Comparison of ENCODE assay signal across 1 cellular context in the genomic region with DNA sequence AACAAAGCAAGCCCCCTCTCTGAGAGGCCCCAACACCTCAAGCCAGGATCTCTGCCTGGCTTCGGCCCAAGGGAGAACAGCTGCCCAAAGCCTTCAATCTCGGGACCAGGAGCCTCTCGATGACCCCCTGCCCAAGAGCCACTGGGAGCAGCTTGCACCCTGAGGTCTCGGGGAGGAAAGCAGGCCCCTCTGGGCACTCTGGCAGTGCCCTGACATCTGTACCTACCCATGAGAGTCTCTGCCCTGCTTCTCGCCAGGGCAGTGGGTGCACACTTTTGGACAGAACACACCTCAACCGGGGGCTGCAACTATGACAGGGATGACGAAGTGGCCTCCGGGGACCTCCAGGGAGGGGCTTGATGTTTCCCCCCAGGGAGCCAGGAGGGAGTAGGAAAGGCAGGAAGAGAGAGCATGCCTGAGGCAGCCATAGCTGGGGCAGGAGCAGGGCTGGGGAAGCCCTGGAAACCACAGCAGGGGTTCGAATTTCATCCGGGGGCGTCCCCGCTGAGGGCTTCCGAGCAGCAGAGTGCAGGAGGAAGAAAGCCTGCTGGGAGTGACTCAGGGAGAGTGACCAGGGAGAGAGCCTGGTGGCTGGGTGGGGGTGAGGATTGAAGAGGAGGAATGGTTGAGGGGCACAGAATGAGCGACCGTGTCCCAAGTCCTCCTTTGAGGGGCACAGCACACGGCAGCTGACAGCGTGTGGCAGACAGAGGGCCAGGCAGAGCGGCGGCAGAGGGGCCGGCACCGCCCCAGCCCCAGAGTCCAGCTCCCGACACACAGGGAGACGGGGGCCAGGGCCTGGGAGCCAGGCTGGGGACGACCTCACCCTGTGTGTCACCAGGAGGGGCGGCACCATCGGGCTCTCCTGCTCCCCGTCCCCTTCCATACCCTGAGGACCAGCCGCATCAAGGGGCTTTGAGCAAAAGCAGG.
A peak's percentile ranks its signal among the peaks of the same experiment; 100 is the strongest.
TF ChIP-seq lines count a peak whose summit lies in the region.

No MANE protein-coding gene starts in this region.

TF ChIP-seq in HEK293, 187 proteins besides CTCF, POLR2A, EP300 and RAD21 (continued from another document and continues in another):
- TF ChIP-seq, protein P1, sequence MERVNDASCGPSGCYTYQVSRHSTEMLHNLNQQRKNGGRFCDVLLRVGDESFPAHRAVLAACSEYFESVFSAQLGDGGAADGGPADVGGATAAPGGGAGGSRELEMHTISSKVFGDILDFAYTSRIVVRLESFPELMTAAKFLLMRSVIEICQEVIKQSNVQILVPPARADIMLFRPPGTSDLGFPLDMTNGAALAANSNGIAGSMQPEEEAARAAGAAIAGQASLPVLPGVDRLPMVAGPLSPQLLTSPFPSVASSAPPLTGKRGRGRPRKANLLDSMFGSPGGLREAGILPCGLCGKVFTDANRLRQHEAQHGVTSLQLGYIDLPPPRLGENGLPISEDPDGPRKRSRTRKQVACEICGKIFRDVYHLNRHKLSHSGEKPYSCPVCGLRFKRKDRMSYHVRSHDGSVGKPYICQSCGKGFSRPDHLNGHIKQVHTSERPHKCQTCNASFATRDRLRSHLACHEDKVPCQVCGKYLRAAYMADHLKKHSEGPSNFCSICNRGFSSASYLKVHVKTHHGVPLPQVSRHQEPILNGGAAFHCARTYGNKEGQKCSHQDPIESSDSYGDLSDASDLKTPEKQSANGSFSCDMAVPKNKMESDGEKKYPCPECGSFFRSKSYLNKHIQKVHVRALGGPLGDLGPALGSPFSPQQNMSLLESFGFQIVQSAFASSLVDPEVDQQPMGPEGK (tag by site-specific recombination; IDR thresholded peaks at IDR 0.05) = peak; percentile 75
- TF ChIP-seq ZBTB1 (tag by site-specific recombination; IDR thresholded peaks at IDR 0.05) (no peak), OSR2 (tag by site-specific recombination; IDR thresholded peaks at IDR 0.05) (peak; percentile 86), ZNF423 (tag by site-specific recombination; IDR thresholded peaks at IDR 0.05) (peak; percentile 53), ZNF521 (tag by site-specific recombination; IDR thresholded peaks at IDR 0.05) (no peak), FEZF1 (tag by site-specific recombination; IDR thresholded peaks at IDR 0.05) (no peak), ZNF155 (tag by site-specific recombination; IDR thresholded peaks at IDR 0.05) (no peak), TRIM28 (IDR thresholded peaks at IDR 0.05; ENCODE audit: borderline replicate concordance, low read length) (no peak), KLF8 (tag by site-specific recombination; IDR thresholded peaks at IDR 0.05) (no peak), ZSCAN16 (tag by site-specific recombination; IDR thresholded peaks at IDR 0.05) (no peak), ZNF311 (tag by site-specific recombination; IDR thresholded peaks at IDR 0.05; ENCODE audit: borderline replicate concordance) (no peak), ZNF623 (tag by site-specific recombination; IDR thresholded peaks at IDR 0.05) (no peak), PRDM1 (tag by site-specific recombination; IDR thresholded peaks at IDR 0.05) (peak; percentile 40; the same call in 1 of the 2 replicates), ZNF701 (tag by site-specific recombination; IDR thresholded peaks at IDR 0.05) (no peak), ZNF366 (tag by site-specific recombination; conservative IDR thresholded peaks at IDR 0.05) (no peak), TSHZ1 (tag by site-specific recombination; IDR thresholded peaks at IDR 0.05; ENCODE audit: borderline replicate concordance) (no peak), ZNF138 (tag by site-specific recombination; IDR thresholded peaks at IDR 0.05; ENCODE audit: borderline replicate concordance) (no peak), ZNF571 (tag by site-specific recombination; IDR thresholded peaks at IDR 0.05) (no peak), REST (tag by site-specific recombination; IDR thresholded peaks at IDR 0.05) (no peak), ZNF292 (tag by site-specific recombination; IDR thresholded peaks at IDR 0.05; ENCODE audit: borderline replicate concordance, low read depth) (no peak), ZBTB48 (tag by site-specific recombination; IDR thresholded peaks at IDR 0.05) (peak; percentile 43; the same call in 1 of the 2 replicates), ZNF184 (tag by site-specific recombination; IDR thresholded peaks at IDR 0.05) (no peak), SP3 (tag by site-specific recombination; IDR thresholded peaks at IDR 0.05) (no peak), ZNF600 (tag by site-specific recombination; IDR thresholded peaks at IDR 0.05) (peak; percentile 73), GLI2 (tag by site-specific recombination; IDR thresholded peaks at IDR 0.05; ENCODE audit: borderline replicate concordance, low read depth) (no peak), MEIS1 (CRISPR knock-in tag; IDR thresholded peaks at IDR 0.05; ENCODE audit: borderline replicate concordance) (no peak), KLF16 (tag by site-specific recombination; IDR thresholded peaks at IDR 0.05) (no peak), ZBTB8A (tag by site-specific recombination; IDR thresholded peaks at IDR 0.05) (peak; percentile 50; the same call in 1 of the 2 replicates), ZNF560 (tag by site-specific recombination; IDR thresholded peaks at IDR 0.05; ENCODE audit: borderline replicate concordance) (no peak), WT1 (tag by site-specific recombination; IDR thresholded peaks at IDR 0.05) (0 out of 2 replicates have a peak, but pooled peaks have one; percentile 11), GLI4 (tag by site-specific recombination; IDR thresholded peaks at IDR 0.05) (no peak), ZNF391 (tag by site-specific recombination; IDR thresholded peaks at IDR 0.05; ENCODE audit: borderline replicate concordance, low read depth) (no peak), ZIC2 (tag by site-specific recombination; IDR thresholded peaks at IDR 0.05) (peak; percentile 98), ZNF610 (tag by site-specific recombination; IDR thresholded peaks at IDR 0.05; ENCODE audit: borderline replicate concordance) (no peak), IKZF3 (tag by site-specific recombination; IDR thresholded peaks at IDR 0.05) (peak; percentile 67), ZNF324 (tag by site-specific recombination; IDR thresholded peaks at IDR 0.05) (no peak), ZNF830 (tag by site-specific recombination; IDR thresholded peaks at IDR 0.05; ENCODE audit: low read depth) (no peak), ZNF202 (tag by site-specific recombination; IDR thresholded peaks at IDR 0.05; ENCODE audit: borderline replicate concordance) (no peak), ZNF624 (tag by site-specific recombination; IDR thresholded peaks at IDR 0.05) (no peak), YY2 (tag by site-specific recombination; IDR thresholded peaks at IDR 0.05) (no peak), ZNF10 (tag by site-specific recombination; IDR thresholded peaks at IDR 0.05) (no peak), ZNF274 (IDR thresholded peaks at IDR 0.05; ENCODE audit: low read length) (no peak), ZNF274 (tag by site-specific recombination; IDR thresholded peaks at IDR 0.05; ENCODE audit: borderline replicate concordance) (no peak), ZSCAN23 (tag by site-specific recombination; IDR thresholded peaks at IDR 0.05) (no peak), ZNF785 (tag by site-specific recombination; IDR thresholded peaks at IDR 0.05) (no peak), GLIS1 (tag by site-specific recombination; IDR thresholded peaks at IDR 0.05) (peak; percentile 88), ZFP69B (tag by site-specific recombination; IDR thresholded peaks at IDR 0.05) (no peak), ZSCAN30 (tag by site-specific recombination; IDR thresholded peaks at IDR 0.05) (no peak), ZNF670 (tag by site-specific recombination; IDR thresholded peaks at IDR 0.05; ENCODE audit: low read depth) (no peak)
- TF ChIP-seq, protein P2, sequence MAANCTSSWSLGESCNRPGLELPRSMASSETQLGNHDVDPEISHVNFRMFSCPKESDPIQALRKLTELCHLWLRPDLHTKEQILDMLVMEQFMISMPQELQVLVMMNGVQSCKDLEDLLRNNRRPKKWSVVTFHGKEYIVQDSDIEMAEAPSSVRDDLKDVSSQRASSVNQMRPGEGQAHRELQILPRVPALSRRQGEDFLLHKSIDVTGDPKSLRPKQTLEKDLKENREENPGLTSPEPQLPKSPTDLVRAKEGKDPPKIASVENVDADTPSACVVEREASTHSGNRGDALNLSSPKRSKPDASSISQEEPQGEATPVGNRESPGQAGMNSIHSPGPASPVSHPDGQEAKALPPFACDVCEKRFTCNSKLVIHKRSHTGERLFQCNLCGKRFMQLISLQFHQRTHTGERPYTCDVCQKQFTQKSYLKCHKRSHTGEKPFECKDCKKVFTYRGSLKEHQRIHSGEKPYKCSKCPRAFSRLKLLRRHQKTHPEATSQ (tag by site-specific recombination; IDR thresholded peaks at IDR 0.05) = no peak
- TF ChIP-seq, protein P3, sequence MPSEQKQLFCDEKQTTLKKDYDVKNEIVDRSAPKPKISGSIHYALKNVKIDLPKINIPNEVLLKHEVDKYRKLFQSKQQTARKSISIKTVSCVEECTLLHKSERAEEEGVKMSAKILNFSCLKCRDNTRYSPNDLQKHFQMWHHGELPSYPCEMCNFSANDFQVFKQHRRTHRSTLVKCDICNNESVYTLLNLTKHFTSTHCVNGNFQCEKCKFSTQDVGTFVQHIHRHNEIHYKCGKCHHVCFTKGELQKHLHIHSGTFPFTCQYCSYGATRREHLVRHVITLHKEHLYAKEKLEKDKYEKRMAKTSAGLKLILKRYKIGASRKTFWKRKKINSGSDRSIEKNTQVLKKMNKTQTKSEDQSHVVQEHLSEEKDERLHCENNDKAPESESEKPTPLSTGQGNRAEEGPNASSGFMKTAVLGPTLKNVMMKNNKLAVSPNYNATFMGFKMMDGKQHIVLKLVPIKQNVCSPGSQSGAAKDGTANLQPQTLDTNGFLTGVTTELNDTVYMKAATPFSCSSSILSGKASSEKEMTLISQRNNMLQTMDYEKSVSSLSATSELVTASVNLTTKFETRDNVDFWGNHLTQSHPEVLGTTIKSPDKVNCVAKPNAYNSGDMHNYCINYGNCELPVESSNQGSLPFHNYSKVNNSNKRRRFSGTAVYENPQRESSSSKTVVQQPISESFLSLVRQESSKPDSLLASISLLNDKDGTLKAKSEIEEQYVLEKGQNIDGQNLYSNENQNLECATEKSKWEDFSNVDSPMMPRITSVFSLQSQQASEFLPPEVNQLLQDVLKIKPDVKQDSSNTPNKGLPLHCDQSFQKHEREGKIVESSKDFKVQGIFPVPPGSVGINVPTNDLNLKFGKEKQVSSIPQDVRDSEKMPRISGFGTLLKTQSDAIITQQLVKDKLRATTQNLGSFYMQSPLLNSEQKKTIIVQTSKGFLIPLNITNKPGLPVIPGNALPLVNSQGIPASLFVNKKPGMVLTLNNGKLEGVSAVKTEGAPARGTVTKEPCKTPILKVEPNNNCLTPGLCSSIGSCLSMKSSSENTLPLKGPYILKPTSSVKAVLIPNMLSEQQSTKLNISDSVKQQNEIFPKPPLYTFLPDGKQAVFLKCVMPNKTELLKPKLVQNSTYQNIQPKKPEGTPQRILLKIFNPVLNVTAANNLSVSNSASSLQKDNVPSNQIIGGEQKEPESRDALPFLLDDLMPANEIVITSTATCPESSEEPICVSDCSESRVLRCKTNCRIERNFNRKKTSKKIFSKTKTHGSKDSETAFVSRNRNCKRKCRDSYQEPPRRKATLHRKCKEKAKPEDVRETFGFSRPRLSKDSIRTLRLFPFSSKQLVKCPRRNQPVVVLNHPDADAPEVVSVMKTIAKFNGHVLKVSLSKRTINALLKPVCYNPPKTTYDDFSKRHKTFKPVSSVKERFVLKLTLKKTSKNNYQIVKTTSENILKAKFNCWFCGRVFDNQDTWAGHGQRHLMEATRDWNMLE (tag by site-specific recombination; conservative IDR thresholded peaks at IDR 0.05; ENCODE audit: low read depth) = no peak
